In genomic region chr2:69827796-69828540, GRCh38 we compare ENCODE assay signal across 2 cellular contexts.
TF ChIP-seq lines count a peak whose summit lies in the region.

No MANE protein-coding gene starts in this region.

TF ChIP-seq in K562, 482 proteins besides CTCF, POLR2A, EP300 and RAD21:
- TF ChIP-seq ETV1 (tag; conservative IDR thresholded peaks at IDR 0.05; ENCODE audit: low read depth) (0 out of 2 replicates have a peak, but pooled peaks have one; percentile 18), NFATC3 (IDR thresholded peaks at IDR 0.05) (no peak), PTBP1 (IDR thresholded peaks at IDR 0.05; ENCODE audit: low read depth, low read length) (no peak), ASH1L (IDR thresholded peaks at IDR 0.05; ENCODE audit: borderline replicate concordance, low read depth, partially characterized antibody) (no peak)

TF ChIP-seq in SK-N-SH, 30 proteins besides CTCF, POLR2A, EP300 and RAD21:
- TF ChIP-seq RCOR1 (IDR thresholded peaks at IDR 0.05; ENCODE audit: low read length) (no peak), GATA2 (CRISPR knock-in tag; IDR thresholded peaks at IDR 0.05) (no peak), TAF1 (IDR thresholded peaks at IDR 0.05; ENCODE audit: borderline replicate concordance, low read depth, low read length) (no peak), IRF3 (IDR thresholded peaks at IDR 0.05; ENCODE audit: low read depth, low read length) (no peak), TEAD4 (IDR thresholded peaks at IDR 0.05; ENCODE audit: borderline replicate concordance, insufficient read depth) (no peak), JUND (IDR thresholded peaks at IDR 0.05) (no peak), MXI1 (IDR thresholded peaks at IDR 0.05; ENCODE audit: low read depth, low read length) (no peak), MEF2A (IDR thresholded peaks at IDR 0.05; ENCODE audit: borderline replicate concordance, low read depth) (no peak), EZH2phosphoT487 (IDR thresholded peaks at IDR 0.05; ENCODE audit: borderline replicate concordance, low read depth) (no peak), SIN3A (IDR thresholded peaks at IDR 0.05; ENCODE audit: borderline replicate concordance, low read depth, low read length) (no peak), RXRA (IDR thresholded peaks at IDR 0.05; ENCODE audit: borderline replicate concordance, low read depth) (no peak), RFX5 (IDR thresholded peaks at IDR 0.05; ENCODE audit: low read length) (no peak), FOXJ3 (CRISPR knock-in tag; IDR thresholded peaks at IDR 0.05) (no peak), GABPA (IDR thresholded peaks at IDR 0.05; ENCODE audit: low read depth) (no peak), USF2 (IDR thresholded peaks at IDR 0.05; ENCODE audit: borderline replicate concordance, low read depth, low read length) (no peak), YY1 (IDR thresholded peaks at IDR 0.05; ENCODE audit: low read depth) (no peak), TCF12 (IDR thresholded peaks at IDR 0.05) (no peak), FOSL2 (IDR thresholded peaks at IDR 0.05; ENCODE audit: borderline replicate concordance, low read depth) (no peak)
- TF ChIP-seq, protein P1, sequence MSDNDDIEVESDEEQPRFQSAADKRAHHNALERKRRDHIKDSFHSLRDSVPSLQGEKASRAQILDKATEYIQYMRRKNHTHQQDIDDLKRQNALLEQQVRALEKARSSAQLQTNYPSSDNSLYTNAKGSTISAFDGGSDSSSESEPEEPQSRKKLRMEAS (IDR thresholded peaks at IDR 0.05; ENCODE audit: low read depth): no peak
TF ChIP-seq in SK-N-SH: peak in this region for 0.
